ENCODE assay signal across 10 cellular contexts in the genomic region with DNA sequence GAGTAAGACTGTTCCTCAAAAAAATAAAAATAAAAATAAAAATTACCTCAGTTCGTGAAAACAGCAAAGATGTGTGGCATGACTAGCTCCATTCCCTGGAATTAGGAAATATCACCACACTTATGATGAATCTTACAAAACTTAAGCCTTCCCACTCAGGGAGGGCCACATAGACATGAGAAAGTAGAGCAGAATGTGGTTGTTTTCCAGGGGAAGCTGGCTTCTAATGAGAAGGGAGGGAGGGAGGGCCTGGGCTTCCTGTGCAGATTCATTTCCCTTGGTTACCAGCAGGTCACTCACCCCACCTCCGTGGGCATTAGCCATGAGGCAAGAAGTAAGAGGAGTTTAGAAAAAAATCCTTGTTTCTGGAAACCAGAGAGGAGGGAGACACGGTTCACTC.
DNase-seq lines count a peak whose midpoint lies in the region; ATAC-seq and TF ChIP-seq lines count a peak whose summit lies in the region.
"Had no signal": no experiment of that assay in that cellular context is flagged by ENCODE, and none has a peak within 500 bp of the region (broad histone marks: within the 10 kb centered on the region; RNA-seq: fewer than 3 reads in every experiment).

No MANE protein-coding gene starts in this region.

- H3K9me3 Mint-ChIP-seq in stimulated activated memory B cell treated with anti-CD40 and anti-IgM and Interleukin-4, amounts not matched to agents 10 μg/mL and 1 μg/mL and 100 μg/mL, for 72 hours: no peaks in the 10 kb centered on the region

- H3K4me1 Mint-ChIP-seq in stimulated activated memory B cell treated with anti-CD40 and anti-IgM and Interleukin-4, amounts not matched to agents 10 μg/mL and 1 μg/mL and 100 μg/mL, for 72 hours: peaks cover 6% of the 10 kb centered on the region

- no peak overlapping the region for H3K4me3 Mint-ChIP-seq in stimulated activated memory B cell treated with anti-CD40 and anti-IgM and Interleukin-4, amounts not matched to agents 10 μg/mL and 1 μg/mL and 100 μg/mL, for 72 hours

- TF ChIP-seq CTCF in HFF-Myc (IDR thresholded peaks at IDR 0.05; ENCODE audit: low read depth, low read length, missing control alignments) (no peak), foreskin fibroblast (IDR thresholded peaks at IDR 0.05; ENCODE audit: low read depth, low read length) (no peak)

- H3K36me3 Mint-ChIP-seq in stimulated activated memory B cell treated with anti-CD40 and anti-IgM and Interleukin-4, amounts not matched to agents 10 μg/mL and 1 μg/mL and 100 μg/mL, for 72 hours: no peaks in the 10 kb centered on the region

- H3K4me3 ChIP-seq in HFF-Myc (replicated peaks; ENCODE audit: low read depth, low read length): no peak overlapping the region
- H3K4me3 ChIP-seq in foreskin fibroblast (ENCODE audit: low read depth in 1 of 2, low read length in 2 of 2): no peak overlapping the region

- no peak overlapping the region for H3K27ac Mint-ChIP-seq in stimulated activated memory B cell treated with anti-CD40 and anti-IgM and Interleukin-4, amounts not matched to agents 10 μg/mL and 1 μg/mL and 100 μg/mL, for 72 hours

- ATAC-seq in sciatic nerve (peak; percentile 39), HG03159 (IDR thresholded peaks at IDR 0.05; ENCODE audit: unreplicated experiment) (no peak), GM21737 (IDR thresholded peaks at IDR 0.05; ENCODE audit: unreplicated experiment) (no peak)
- no peak for ATAC-seq in stimulated activated memory B cell treated with anti-CD40 and anti-IgM and Interleukin-4, amounts not matched to agents 10 μg/mL and 1 μg/mL and 100 μg/mL, for 72 hours

- intact Hi-C loops in sciatic nerve (cut with DNase I): no loop called here

- peak; percentile 73 for DNase-seq in HFF-Myc (ENCODE audit: extremely low read depth, low read depth)
- peak; percentile 93 for DNase-seq in SKM-1 treated with dmso at 0.1 percent for 144 hours (lab: John Stamatoyannopoulos, UW; ENCODE audit: unreplicated experiment)
- peak; percentile 98 for DNase-seq in foreskin fibroblast
- DNase-seq in sciatic nerve (ENCODE audit: low spot score): no peak
- no peak for DNase-seq in stimulated activated CD4-positive, alpha-beta T cell treated with anti-CD3 and anti-CD28 coated beads, Interleukin-4, amount 100 ng/mL, for 24 hours
- DNase-seq: activated naive CD4-positive, alpha-beta T cell treated with Interleukin-2 at 50 U/mL for 16 hours; NCI-H526 treated with DMSO at 0.1 percent for 48 hours had no signal

- H3K27me3 Mint-ChIP-seq in stimulated activated memory B cell treated with anti-CD40 and anti-IgM and Interleukin-4, amounts not matched to agents 10 μg/mL and 1 μg/mL and 100 μg/mL, for 72 hours: no peaks in the 10 kb centered on the region

Comparison
In these comparisons a context has a peak if more than half of its experiments do, and no peak if none do; other contexts are left out.
1. DNase-seq: peak in HFF-Myc (single experiment), SKM-1 treated with dmso at 0.1 percent for 144 hours (single experiment) and foreskin fibroblast (2 of 2); none in sciatic nerve (single experiment) and stimulated activated CD4-positive, alpha-beta T cell treated with anti-CD3 and anti-CD28 coated beads, Interleukin-4, amount 100 ng/mL, for 24 hours (single experiment).